ENCODE assay signal across 12 cellular contexts in the genomic region with DNA sequence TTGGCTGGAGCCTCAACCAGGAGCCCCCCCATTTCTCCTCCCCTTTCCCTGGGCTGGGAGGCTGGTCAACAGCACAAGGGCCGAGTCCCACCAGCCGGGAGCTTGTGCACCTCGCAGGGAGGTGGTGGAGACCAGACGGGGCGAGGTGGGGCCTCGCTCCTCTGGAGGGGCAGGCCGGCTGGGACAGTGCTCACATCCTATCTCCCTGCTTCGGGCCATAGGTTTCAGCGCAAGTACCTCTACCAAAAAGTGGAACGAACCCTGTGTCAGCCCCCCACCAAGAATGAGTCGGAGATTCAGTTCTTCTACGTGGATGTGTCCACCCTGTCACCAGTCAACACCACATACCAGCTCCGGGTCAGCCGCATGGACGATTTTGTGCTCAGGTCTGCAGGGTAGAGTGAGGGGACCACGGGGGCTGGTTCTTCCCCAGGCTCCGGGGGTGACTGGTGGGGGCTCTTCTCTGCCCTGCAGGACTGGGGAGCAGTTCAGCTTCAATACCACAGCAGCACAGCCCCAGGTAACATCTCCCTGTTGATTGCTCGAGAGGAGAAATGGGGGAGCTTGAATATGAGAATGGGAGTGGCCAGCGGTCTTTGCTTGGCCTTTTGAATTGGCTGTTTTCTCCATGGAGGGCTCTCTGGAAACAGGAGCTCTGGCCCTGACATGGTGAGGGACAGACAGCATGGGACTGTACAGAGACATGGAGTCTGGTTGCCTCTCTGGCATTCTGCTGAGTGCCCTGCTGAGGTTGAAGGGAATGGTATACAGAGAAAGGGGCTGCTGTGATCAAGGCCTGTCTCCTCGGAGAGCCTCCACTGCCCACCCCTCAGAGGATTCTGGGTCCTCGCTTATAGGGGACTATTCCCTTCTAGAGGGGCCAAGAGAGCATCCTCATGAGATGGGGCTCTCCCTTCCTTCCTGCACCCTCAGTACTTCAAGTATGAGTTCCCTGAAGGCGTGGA. TPM values are rescaled to one million over a fixed set of nuclear protein-coding genes. Genes with fewer than 3 reads are reported as not detected.
A peak's percentile ranks its signal among the peaks of the same experiment; 100 is the strongest.
DNase-seq lines count a peak whose midpoint lies in the region; ATAC-seq and TF ChIP-seq lines count a peak whose summit lies in the region.
"Had no signal": no experiment of that assay in that cellular context is flagged by ENCODE, and none has a peak within 500 bp of the region (broad histone marks: within the 10 kb centered on the region; RNA-seq: fewer than 3 reads in every experiment).

No MANE protein-coding gene starts in this region.

- peaks cover 3% of the 10 kb centered on the region; the same call in 1 of the 2 replicates for H3K79me2 ChIP-seq in OCI-LY7 (ENCODE audit: insufficient read depth, low read depth, low read length)

- CTCF ChIA-PET in OCI-LY7 (lab: Charles Lee; ENCODE audit: unreplicated experiment) = interaction anchor here (1.4 kb wide), 1 partner anchor 21 kb away, joined by 3 read pairs; no protein-coding TSS in a partner anchor

- H3K9me3 ChIP-seq in OCI-LY7 (ENCODE audit: low read length) (no peaks in the 10 kb centered on the region), stomach smooth muscle (ENCODE audit: control insufficient read depth in 2 of 2, low read length in 2 of 2) (no peaks in the 10 kb centered on the region)
- H3K9me3 ChIP-seq: A549, upper lobe of right lung had no signal

- no peak for ATAC-seq in activated T-cell treated with anti-CD3 and anti-CD28 coated beads, Interleukin-2, amount 50 U/mL, for 4 hours
- no peak for ATAC-seq in left lobe of liver

- 0 out of 2 replicates have a peak overlapping the region, but pooled peaks have one; percentile 62 for H2AFZ ChIP-seq in OCI-LY7 (ENCODE audit: low read length)
- H2AFZ ChIP-seq: hepatocyte had no signal

- H3K9me2 ChIP-seq in OCI-LY7 (ENCODE audit: insufficient read depth, low read length) = no peaks in the 10 kb centered on the region

- POLR2A ChIA-PET in OCI-LY7 (lab: Charles Lee) = interaction anchor here (1.6 to 5.2 kb wide), 4 partner anchors 12 to 49 kb away, joined by 3 to 30 read pairs (median 7); a partner anchor contains a TSS

- peaks cover 22% of the 10 kb centered on the region for H3K36me3 Mint-ChIP-seq in activated T-cell treated with anti-CD3 and anti-CD28 coated beads, Interleukin-2, amount 50 U/mL, for 24 hours (ENCODE audit: low read depth)
- H3K36me3 Mint-ChIP-seq in activated T-cell treated with anti-CD3 and anti-CD28 coated beads, Interleukin-2, amount 50 U/mL, for 4 hours (ENCODE audit: insufficient read depth) = no peaks in the 10 kb centered on the region
- H3K36me3 Mint-ChIP-seq in activated CD4-positive, alpha-beta T cell treated with anti-CD3 and anti-CD28 coated beads, Interleukin-2, amount 10 ng/mL, durations not matched to agents 24 days and 14 days (ENCODE audit: low read depth) = peaks cover 9% of the 10 kb centered on the region

- H3K4me3 ChIP-seq in OCI-LY7 (ENCODE audit: low read depth, low read length, poor library complexity, severe bottlenecking) (no peak overlapping the region), stomach smooth muscle (ENCODE audit: low read length in 2 of 2) (peak overlapping the region; percentile 25 to 66)
- H3K4me3 ChIP-seq: A549, hepatocyte, upper lobe of right lung had no signal

- peak overlapping the region; percentile 26 for H3K27ac Mint-ChIP-seq in activated T-cell treated with anti-CD3 and anti-CD28 coated beads, Interleukin-2, amount 50 U/mL, for 24 hours
- no peak overlapping the region for H3K27ac Mint-ChIP-seq in activated CD4-positive, alpha-beta T cell treated with anti-CD3 and anti-CD28 coated beads, Interleukin-2, amount 10 ng/mL, durations not matched to agents 24 days and 14 days

- no TSS peak for BruUV-seq in OCI-LY7 (replicated peaks; lab: Mats Ljungman, UMichigan)

- intact Hi-C loops in OCI-LY7 (cut with micrococcal nuclease; ENCODE audit: unreplicated experiment) = loop anchor here (1.0 kb wide), 2 partner anchors 44 to 391 kb away; a partner anchor contains a TSS
- intact Hi-C loops in activated CD4-positive, alpha-beta T cell treated with anti-CD3 and anti-CD28 coated beads, Interleukin-2, amount 10 ng/mL, durations not matched to agents 24 days and 14 days (cut with micrococcal nuclease) = no loop called here

- H3K27me3 ChIP-seq in stomach smooth muscle (ENCODE audit: control insufficient read depth in 1 of 2, insufficient read depth in 2 of 2, low read length in 2 of 2) = no peaks in the 10 kb centered on the region
- H3K27me3 ChIP-seq: hepatocyte, upper lobe of right lung had no signal

- H3K4me2 ChIP-seq in OCI-LY7 (ENCODE audit: low read length) = no peak overlapping the region
- H3K4me2 ChIP-seq: A549 had no signal

- H3K9me3 Mint-ChIP-seq in activated T-cell treated with anti-CD3 and anti-CD28 coated beads, Interleukin-2, amount 50 U/mL, for 24 hours = no peaks in the 10 kb centered on the region
- no peaks in the 10 kb centered on the region for H3K9me3 Mint-ChIP-seq in activated T-cell treated with anti-CD3 and anti-CD28 coated beads, Interleukin-2, amount 50 U/mL, for 4 hours
- no peaks in the 10 kb centered on the region for H3K9me3 Mint-ChIP-seq in activated CD4-positive, alpha-beta T cell treated with anti-CD3 and anti-CD28 coated beads, Interleukin-2, amount 10 ng/mL, durations not matched to agents 24 days and 14 days
- H3K9me3 Mint-ChIP-seq: stimulated activated naive B cell treated with anti-CD40 and anti-IgM and Interleukin-4, amounts not matched to agents 10 μg/mL and 1 μg/mL and 100 μg/mL, for 72 hours had no signal

- H3K9ac ChIP-seq in stomach smooth muscle (ENCODE audit: low read length in 2 of 2) = peak overlapping the region in 1 of 2 donors; percentile 23

- H4K20me1 ChIP-seq in OCI-LY7 (ENCODE audit: insufficient read depth, low read length) = no peaks in the 10 kb centered on the region

- peaks cover 15% of the 10 kb centered on the region; the same call in 1 of the 2 replicates for H3K36me3 ChIP-seq in OCI-LY7 (ENCODE audit: insufficient read depth, low read length)
- H3K36me3 ChIP-seq in stomach smooth muscle (ENCODE audit: control insufficient read depth in 2 of 2, insufficient read depth in 2 of 2, low read length in 2 of 2) = peaks cover 15 to 24% of the 10 kb centered on the region in 2 donors

- peaks cover 30% of the 10 kb centered on the region for H3K4me1 Mint-ChIP-seq in activated T-cell treated with anti-CD3 and anti-CD28 coated beads, Interleukin-2, amount 50 U/mL, for 24 hours (ENCODE audit: low read depth)
- peaks cover 31% of the 10 kb centered on the region for H3K4me1 Mint-ChIP-seq in activated T-cell treated with anti-CD3 and anti-CD28 coated beads, Interleukin-2, amount 50 U/mL, for 4 hours (ENCODE audit: low read depth)
- H3K4me1 Mint-ChIP-seq in activated CD4-positive, alpha-beta T cell treated with anti-CD3 and anti-CD28 coated beads, Interleukin-2, amount 10 ng/mL, durations not matched to agents 24 days and 14 days = peaks cover 23% of the 10 kb centered on the region

- H3K27ac ChIP-seq in OCI-LY7 (ENCODE audit: low read depth, low read length, poor library complexity, severe bottlenecking) (no peak overlapping the region), stomach smooth muscle (ENCODE audit: low read length) (no peak overlapping the region)
- H3K27ac ChIP-seq: hepatocyte had no signal

- no peak for DNase-seq in activated T-cell treated with anti-CD3 and anti-CD28 coated beads, Interleukin-2, amount 50 U/mL, for 24 hours
- no peak for DNase-seq in activated T-cell treated with anti-CD3 and anti-CD28 coated beads, Interleukin-2, amount 50 U/mL, for 4 hours
- DNase-seq in OCI-LY7 (ENCODE audit: low spot score) = no peak
- peak; percentile 45 for DNase-seq in left lobe of liver (ENCODE audit: low spot score)
- no peak for DNase-seq in stimulated activated CD4-positive, alpha-beta T cell treated with anti-CD3 and anti-CD28 coated beads, Interleukin-1b, Interleukin-23, amount 100 ng/mL, for 48 hours
- no peak for DNase-seq in NCI-H2107 (lab: John Stamatoyannopoulos, UW)
- DNase-seq in activated CD4-positive, alpha-beta T cell treated with anti-CD3 and anti-CD28 coated beads, Interleukin-2, amount 10 ng/mL, durations not matched to agents 24 days and 14 days = no peak

- no peak overlapping the region for H3K4me3 Mint-ChIP-seq in activated T-cell treated with anti-CD3 and anti-CD28 coated beads, Interleukin-2, amount 50 U/mL, for 24 hours
- no peak overlapping the region for H3K4me3 Mint-ChIP-seq in activated T-cell treated with anti-CD3 and anti-CD28 coated beads, Interleukin-2, amount 50 U/mL, for 4 hours
- no peak overlapping the region for H3K4me3 Mint-ChIP-seq in activated CD4-positive, alpha-beta T cell treated with anti-CD3 and anti-CD28 coated beads, Interleukin-2, amount 10 ng/mL, durations not matched to agents 24 days and 14 days

- TF ChIP-seq CTCF in OCI-LY7 (conservative IDR thresholded peaks at IDR 0.05; ENCODE audit: low read length) = no peak

- H3K27me3 Mint-ChIP-seq in activated T-cell treated with anti-CD3 and anti-CD28 coated beads, Interleukin-2, amount 50 U/mL, for 24 hours = no peaks in the 10 kb centered on the region
- H3K27me3 Mint-ChIP-seq in activated T-cell treated with anti-CD3 and anti-CD28 coated beads, Interleukin-2, amount 50 U/mL, for 4 hours (ENCODE audit: low read depth) = no peaks in the 10 kb centered on the region
- H3K27me3 Mint-ChIP-seq in activated CD4-positive, alpha-beta T cell treated with anti-CD3 and anti-CD28 coated beads, Interleukin-2, amount 10 ng/mL, durations not matched to agents 24 days and 14 days = no peaks in the 10 kb centered on the region
- H3K27me3 Mint-ChIP-seq: stimulated activated naive B cell treated with anti-CD40 and anti-IgM and Interleukin-4, amounts not matched to agents 10 μg/mL and 1 μg/mL and 100 μg/mL, for 72 hours had no signal

- H3K4me1 ChIP-seq in OCI-LY7 (ENCODE audit: insufficient read depth, low read length, poor library complexity, severe bottlenecking) = peaks cover 47% of the 10 kb centered on the region
- peaks cover 42% of the 10 kb centered on the region for H3K4me1 ChIP-seq in stomach smooth muscle (ENCODE audit: control insufficient read depth, insufficient read depth, low read length)

RNA-seq across cellular contexts. Expression of a gene that starts 3.3 kb away (rescaled TPM):
- total RNA-seq in activated T-cell treated with anti-CD3 and anti-CD28 coated beads, Interleukin-2, amount 50 U/mL, for 4 hours = 10 to 100 TPM; 11.1 to 15.4 (median 12.9) TPM
- total RNA-seq in OCI-LY7 (2014; rRNA removed; shearing (Covaris generic)) = 18.3 and 18.6 TPM in 2 replicates
- total RNA-seq in OCI-LY7 (2022) = 30.6 and 37.7 TPM in 2 replicates
- 56.6 TPM for total RNA-seq in left lobe of liver
- 23.9 and 29.1 TPM in 2 replicates for total RNA-seq in activated CD4-positive, alpha-beta T cell treated with anti-CD3 and anti-CD28 coated beads, Interleukin-2, amount 10 ng/mL, durations not matched to agents 24 days and 14 days

RNA-seq across cellular contexts. Expression of a gene that starts 17.3 kb away (rescaled TPM):
- total RNA-seq in activated T-cell treated with anti-CD3 and anti-CD28 coated beads, Interleukin-2, amount 50 U/mL, for 4 hours = 1 to 10 TPM; 2.5 to 3.9 (median 3.2) TPM
- total RNA-seq in OCI-LY7 (2014; rRNA removed; shearing (Covaris generic)) = 7.4 and 8.4 TPM in 2 replicates
- 5.4 and 6.4 TPM in 2 replicates for total RNA-seq in OCI-LY7 (2022)
- total RNA-seq in left lobe of liver = 67.3 TPM
- total RNA-seq in activated CD4-positive, alpha-beta T cell treated with anti-CD3 and anti-CD28 coated beads, Interleukin-2, amount 10 ng/mL, durations not matched to agents 24 days and 14 days = 2.7 and 3.8 TPM in 2 replicates

RNA-seq across cellular contexts. Expression of a gene that starts 37.8 kb away (rescaled TPM):
- total RNA-seq in activated T-cell treated with anti-CD3 and anti-CD28 coated beads, Interleukin-2, amount 50 U/mL, for 4 hours = 10 to 100 TPM; 73.9 to 81.2 (median 80.0) TPM
- total RNA-seq in OCI-LY7 (2014; rRNA removed; shearing (Covaris generic)) = 62.8 and 65.3 TPM in 2 replicates
- total RNA-seq in OCI-LY7 (2022) = 59.9 and 60.2 TPM in 2 replicates
- 23.5 TPM for total RNA-seq in left lobe of liver
- 79.8 and 81.0 TPM in 2 replicates for total RNA-seq in activated CD4-positive, alpha-beta T cell treated with anti-CD3 and anti-CD28 coated beads, Interleukin-2, amount 10 ng/mL, durations not matched to agents 24 days and 14 days

RNA-seq across cellular contexts. Expression of a gene that starts 50.0 kb away (rescaled TPM):
- 100 to 1,000 TPM; 112 to 139 (median 123) TPM for total RNA-seq in activated T-cell treated with anti-CD3 and anti-CD28 coated beads, Interleukin-2, amount 50 U/mL, for 4 hours
- 44.1 and 45.4 TPM in 2 replicates for total RNA-seq in OCI-LY7 (2014; rRNA removed; shearing (Covaris generic))
- total RNA-seq in OCI-LY7 (2022) (91.2 and 104 TPM in 2 replicates), left lobe of liver (26.5 TPM)
- 160 and 165 TPM in 2 replicates for total RNA-seq in activated CD4-positive, alpha-beta T cell treated with anti-CD3 and anti-CD28 coated beads, Interleukin-2, amount 10 ng/mL, durations not matched to agents 24 days and 14 days

RNA-seq across cellular contexts. Expression of a gene that starts 50.6 kb away (rescaled TPM):
- 10 to 100 TPM; 16.2 to 17.9 (median 16.9) TPM for total RNA-seq in activated T-cell treated with anti-CD3 and anti-CD28 coated beads, Interleukin-2, amount 50 U/mL, for 4 hours
- 10.9 and 11.2 TPM in 2 replicates for total RNA-seq in OCI-LY7 (2014; rRNA removed; shearing (Covaris generic))
- total RNA-seq in OCI-LY7 (2022) = 30.2 and 31.4 TPM in 2 replicates
- 10.7 TPM for total RNA-seq in left lobe of liver
- total RNA-seq in activated CD4-positive, alpha-beta T cell treated with anti-CD3 and anti-CD28 coated beads, Interleukin-2, amount 10 ng/mL, durations not matched to agents 24 days and 14 days = 22.0 and 23.2 TPM in 2 replicates
